In the genomic region with DNA sequence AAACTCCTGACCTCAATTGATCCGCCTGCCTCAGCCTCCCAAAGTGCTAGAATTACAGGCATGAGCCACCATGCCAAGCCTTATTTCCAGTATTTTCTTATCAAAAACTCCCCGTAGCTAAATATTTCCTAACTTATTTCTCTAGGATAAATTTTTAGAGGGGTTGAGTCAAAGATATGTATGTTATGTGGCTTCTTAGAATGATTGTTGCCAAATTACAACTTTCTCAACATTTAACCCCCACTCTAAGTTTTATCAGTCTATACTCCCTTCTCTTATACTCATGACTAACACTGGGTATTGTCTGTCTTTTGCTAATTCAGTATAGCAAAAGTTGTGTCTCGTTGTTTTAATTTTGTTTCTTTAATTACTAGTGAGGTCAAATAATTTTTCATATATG, we compare ENCODE assay signal across 23 cellular contexts.
"Had no signal": no experiment of that assay in that cellular context is flagged by ENCODE, and none has a peak within 500 bp of the region (broad histone marks: within the 10 kb centered on the region; RNA-seq: fewer than 3 reads in every experiment).

No MANE protein-coding gene starts in this region.

- FAIRE-seq: pancreas, small intestine had no signal

- H3K4me1 Mint-ChIP-seq: natural killer cell, neural progenitor cell had no signal

- H3K4me3 Mint-ChIP-seq: dendritic cell treated with granulocyte-macrophage colony-stimulating factor and Interleukin-4, amounts not matched to agents 40 ng/mL and 50 ng/mL, for 4 days; effector memory CD8-positive, alpha-beta T cell; natural killer cell; neural progenitor cell had no signal

- H3K4me3 ChIP-seq: esophagus muscularis mucosa, heart left ventricle, neural progenitor cell, pancreas, suprapubic skin, thyroid gland, upper lobe of left lung, vagina had no signal

- DNase-seq: effector memory CD8-positive, alpha-beta T cell; foreskin melanocyte; heart left ventricle; hippocampal formation; islet precursor cell; mammary epithelial cell; natural killer cell; nucleus accumbens; pancreas; right cardiac atrium; small intestine; stimulated activated CD4-positive, alpha-beta T cell treated with anti-CD3 and anti-CD28 coated beads, Interleukin-2, amount 100 ng/mL, for 48 hours; stimulated activated naive CD8-positive, alpha-beta T cell treated with anti-CD3 and anti-CD28 coated beads, Interleukin-15, Interleukin-2, amounts not matched to agents 100 U/mL and 50 U/mL, for 24 hours; thyroid gland; upper lobe of left lung had no signal

- H3K27ac Mint-ChIP-seq: dendritic cell treated with granulocyte-macrophage colony-stimulating factor and Interleukin-4, amounts not matched to agents 40 ng/mL and 50 ng/mL, for 4 days; effector memory CD8-positive, alpha-beta T cell; natural killer cell; neural progenitor cell; progenitor cell of endocrine pancreas had no signal

- ATAC-seq: effector memory CD8-positive, alpha-beta T cell; heart left ventricle; left lobe of liver; natural killer cell; pancreas; right cardiac atrium; stimulated activated naive CD8-positive, alpha-beta T cell treated with anti-CD3 and anti-CD28 coated beads, Interleukin-15, Interleukin-2, amounts not matched to agents 100 U/mL and 50 U/mL, for 24 hours had no signal

- H3K4me1 ChIP-seq: neural progenitor cell, pancreas, suprapubic skin, thyroid gland, vagina had no signal

- H3K9me3 Mint-ChIP-seq: dendritic cell treated with granulocyte-macrophage colony-stimulating factor and Interleukin-4, amounts not matched to agents 40 ng/mL and 50 ng/mL, for 4 days; effector memory CD8-positive, alpha-beta T cell; neural progenitor cell had no signal

- H3K36me3 Mint-ChIP-seq: natural killer cell, neural progenitor cell had no signal

- H3K27ac ChIP-seq: epithelial cell of prostate, esophagus muscularis mucosa, neural progenitor cell, pancreas, suprapubic skin, thyroid gland, upper lobe of left lung, vagina had no signal

- H3K4me2 ChIP-seq: neural progenitor cell had no signal

- H3K9me3 ChIP-seq: esophagus muscularis mucosa, heart left ventricle, pancreas, suprapubic skin, thyroid gland, upper lobe of left lung, vagina had no signal

- H3K27me3 Mint-ChIP-seq: effector memory CD8-positive, alpha-beta T cell; progenitor cell of endocrine pancreas had no signal
